In genomic region chr2:215479536-215480240, GRCh38 we compare ENCODE assay signal across 1 cellular context.
TF ChIP-seq lines count a peak whose summit lies in the region.

No MANE protein-coding gene starts in this region.

TF ChIP-seq in HepG2, 621 proteins besides CTCF, POLR2A, EP300 and RAD21 (continued from another document):
- 0 out of 2 replicates have a peak, but pooled peaks have one; percentile 33 for TF ChIP-seq ZBTB43 (CRISPR knock-in tag; conservative IDR thresholded peaks at IDR 0.05)
